ENCODE assay signal across 11 cellular contexts in genomic region chr3:71453822-71454512, GRCh38.
A peak's percentile ranks its signal among the peaks of the same experiment; 100 is the strongest.
DNase-seq lines count a peak whose midpoint lies in the region; ATAC-seq lines count a peak whose summit lies in the region.
"Had no signal": no experiment of that assay in that cellular context is flagged by ENCODE, and none has a peak within 500 bp of the region (broad histone marks: within the 10 kb centered on the region; RNA-seq: fewer than 3 reads in every experiment).

No MANE protein-coding gene starts in this region.

- CTCF ChIA-PET in activated CD8-positive, alpha-beta memory T cell treated with anti-CD3 and anti-CD28 coated beads, Interleukin-2, amount 10 ng/mL, durations not matched to agents 7 days and 5 days (lab: Charles Lee), result interaction anchor here (0.5 to 3.0 kb wide), 6 partner anchors 9 to 70 kb away, joined by 3 to 14 read pairs (median 6); no protein-coding TSS in a partner anchor

- peaks cover 69% of the 10 kb centered on the region for H3K4me1 Mint-ChIP-seq in activated CD8-positive, alpha-beta memory T cell treated with anti-CD3 and anti-CD28 coated beads, Interleukin-2, amount 10 ng/mL, durations not matched to agents 7 days and 5 days
- peaks cover 82% of the 10 kb centered on the region for H3K4me1 Mint-ChIP-seq in central memory CD8-positive, alpha-beta T cell
- H3K4me1 Mint-ChIP-seq in stimulated activated effector memory CD8-positive, alpha-beta T cell treated with anti-CD3 and anti-CD28 coated beads, Interleukin-12 subunit alpha, Interleukin-12 subunit beta, amount 100 ng/mL, for 72 hours, result peaks cover 66% of the 10 kb centered on the region

- H3K27ac Mint-ChIP-seq in activated CD8-positive, alpha-beta memory T cell treated with anti-CD3 and anti-CD28 coated beads, Interleukin-2, amount 10 ng/mL, durations not matched to agents 7 days and 5 days, result peak overlapping the region; percentile 87
- H3K27ac Mint-ChIP-seq in central memory CD8-positive, alpha-beta T cell (ENCODE audit: low read depth), result peak overlapping the region; percentile 86
- H3K27ac Mint-ChIP-seq in stimulated activated effector memory CD8-positive, alpha-beta T cell treated with anti-CD3 and anti-CD28 coated beads, Interleukin-12 subunit alpha, Interleukin-12 subunit beta, amount 100 ng/mL, for 72 hours, result peak overlapping the region; percentile 12

- no peaks in the 10 kb centered on the region for H3K9me3 Mint-ChIP-seq in activated CD8-positive, alpha-beta memory T cell treated with anti-CD3 and anti-CD28 coated beads, Interleukin-2, amount 10 ng/mL, durations not matched to agents 7 days and 5 days (ENCODE audit: low read depth)
- no peaks in the 10 kb centered on the region for H3K9me3 Mint-ChIP-seq in central memory CD8-positive, alpha-beta T cell
- no peaks in the 10 kb centered on the region for H3K9me3 Mint-ChIP-seq in stimulated activated effector memory CD8-positive, alpha-beta T cell treated with anti-CD3 and anti-CD28 coated beads, Interleukin-12 subunit alpha, Interleukin-12 subunit beta, amount 100 ng/mL, for 72 hours

- no peaks in the 10 kb centered on the region for H3K27me3 Mint-ChIP-seq in activated CD8-positive, alpha-beta memory T cell treated with anti-CD3 and anti-CD28 coated beads, Interleukin-2, amount 10 ng/mL, durations not matched to agents 7 days and 5 days
- H3K27me3 Mint-ChIP-seq in central memory CD8-positive, alpha-beta T cell, result no peaks in the 10 kb centered on the region

- ATAC-seq in activated CD8-positive, alpha-beta memory T cell treated with anti-CD3 and anti-CD28 coated beads, Interleukin-2, amount 10 ng/mL, durations not matched to agents 7 days and 5 days, result peak; percentile 17
- peak; percentile 56 for ATAC-seq in central memory CD8-positive, alpha-beta T cell (replicated peaks; ENCODE audit: extremely low read depth, poor library complexity, severe bottlenecking)
- no peak for ATAC-seq in stimulated activated effector memory CD8-positive, alpha-beta T cell treated with anti-CD3 and anti-CD28 coated beads, Interleukin-12 subunit alpha, Interleukin-12 subunit beta, amount 100 ng/mL, for 72 hours
- no peak for ATAC-seq in HG03135 (IDR thresholded peaks at IDR 0.05; ENCODE audit: unreplicated experiment)

- peak overlapping the region; percentile 46 for H3K4me3 Mint-ChIP-seq in activated CD8-positive, alpha-beta memory T cell treated with anti-CD3 and anti-CD28 coated beads, Interleukin-2, amount 10 ng/mL, durations not matched to agents 7 days and 5 days
- peak overlapping the region; percentile 60 for H3K4me3 Mint-ChIP-seq in central memory CD8-positive, alpha-beta T cell
- H3K4me3 Mint-ChIP-seq in stimulated activated effector memory CD8-positive, alpha-beta T cell treated with anti-CD3 and anti-CD28 coated beads, Interleukin-12 subunit alpha, Interleukin-12 subunit beta, amount 100 ng/mL, for 72 hours, result peak overlapping the region; percentile 57

- no peak for DNase-seq in activated CD8-positive, alpha-beta memory T cell treated with anti-CD3 and anti-CD28 coated beads, Interleukin-2, amount 10 ng/mL, durations not matched to agents 7 days and 5 days
- DNase-seq in activated CD8-positive, alpha-beta memory T cell treated with anti-CD3 and anti-CD28 coated beads, Interleukin-2, amount 50 U/mL, for 48 hours, result no peak
- peak; percentile 43 for DNase-seq in NAMALWA (ENCODE audit: low spot score)
- DNase-seq in central memory CD8-positive, alpha-beta T cell (ENCODE audit: low spot score in 2 of 2), result no peak
- no peak for DNase-seq in stimulated activated effector memory CD8-positive, alpha-beta T cell treated with anti-CD3 and anti-CD28 coated beads, Interleukin-12 subunit alpha, Interleukin-12 subunit beta, amount 100 ng/mL, for 72 hours (ENCODE audit: low spot score in 2 of 2)
- DNase-seq in NCI-H146 (lab: John Stamatoyannopoulos, UW), result no peak
- no peak for DNase-seq in OCI-M2 (lab: John Stamatoyannopoulos, UW; ENCODE audit: unreplicated experiment)
- DNase-seq: NCI-H1105 treated with DMSO at 0.1 percent for 48 hours; NCI-H510A; stimulated activated CD4-positive, alpha-beta T cell treated with anti-CD3 and anti-CD28 coated beads, Interleukin-12 subunit alpha, Interleukin-12 subunit beta, amount 100 ng/mL, for 4 hours had no signal

- H3K36me3 Mint-ChIP-seq in activated CD8-positive, alpha-beta memory T cell treated with anti-CD3 and anti-CD28 coated beads, Interleukin-2, amount 10 ng/mL, durations not matched to agents 7 days and 5 days, result no peaks in the 10 kb centered on the region
- peaks cover 2% of the 10 kb centered on the region for H3K36me3 Mint-ChIP-seq in central memory CD8-positive, alpha-beta T cell (ENCODE audit: insufficient read depth)
- no peaks in the 10 kb centered on the region for H3K36me3 Mint-ChIP-seq in stimulated activated effector memory CD8-positive, alpha-beta T cell treated with anti-CD3 and anti-CD28 coated beads, Interleukin-12 subunit alpha, Interleukin-12 subunit beta, amount 100 ng/mL, for 72 hours

Comparison
In these comparisons a context has a peak if more than half of its experiments do, and no peak if none do; other contexts are left out.
1. ATAC-seq: peak in activated CD8-positive, alpha-beta memory T cell treated with anti-CD3 and anti-CD28 coated beads, Interleukin-2, amount 10 ng/mL, durations not matched to agents 7 days and 5 days (single experiment) and central memory CD8-positive, alpha-beta T cell (single experiment); none in stimulated activated effector memory CD8-positive, alpha-beta T cell treated with anti-CD3 and anti-CD28 coated beads, Interleukin-12 subunit alpha, Interleukin-12 subunit beta, amount 100 ng/mL, for 72 hours (single experiment) and HG03135 (single experiment).
2. H3K27ac Mint-ChIP-seq: peak in every context shown above with its lines; median percentile 87 in activated CD8-positive, alpha-beta memory T cell treated with anti-CD3 and anti-CD28 coated beads, Interleukin-2, amount 10 ng/mL, durations not matched to agents 7 days and 5 days; 86 in central memory CD8-positive, alpha-beta T cell; 12 in stimulated activated effector memory CD8-positive, alpha-beta T cell treated with anti-CD3 and anti-CD28 coated beads, Interleukin-12 subunit alpha, Interleukin-12 subunit beta, amount 100 ng/mL, for 72 hours.
3. Peak in every context shown above with its lines, with median percentiles within 50 percentile points of each other: H3K4me3 Mint-ChIP-seq.